In genomic region chr1:24558902-24559791, GRCh38 we compare ENCODE assay signal across 1 cellular context.
TF ChIP-seq lines count a peak whose summit lies in the region.

No MANE protein-coding gene starts in this region.

TF ChIP-seq in HepG2, 621 proteins besides CTCF, POLR2A, EP300 and RAD21 (continued from another document):
- TF ChIP-seq ZNF451 (CRISPR knock-in tag; IDR thresholded peaks at IDR 0.05): no peak
- no peak for TF ChIP-seq TFDP2 (CRISPR knock-in tag; IDR thresholded peaks at IDR 0.05)
- no peak for TF ChIP-seq ATAD3A (CRISPR knock-in tag; IDR thresholded peaks at IDR 0.05)
- TF ChIP-seq, protein P1, sequence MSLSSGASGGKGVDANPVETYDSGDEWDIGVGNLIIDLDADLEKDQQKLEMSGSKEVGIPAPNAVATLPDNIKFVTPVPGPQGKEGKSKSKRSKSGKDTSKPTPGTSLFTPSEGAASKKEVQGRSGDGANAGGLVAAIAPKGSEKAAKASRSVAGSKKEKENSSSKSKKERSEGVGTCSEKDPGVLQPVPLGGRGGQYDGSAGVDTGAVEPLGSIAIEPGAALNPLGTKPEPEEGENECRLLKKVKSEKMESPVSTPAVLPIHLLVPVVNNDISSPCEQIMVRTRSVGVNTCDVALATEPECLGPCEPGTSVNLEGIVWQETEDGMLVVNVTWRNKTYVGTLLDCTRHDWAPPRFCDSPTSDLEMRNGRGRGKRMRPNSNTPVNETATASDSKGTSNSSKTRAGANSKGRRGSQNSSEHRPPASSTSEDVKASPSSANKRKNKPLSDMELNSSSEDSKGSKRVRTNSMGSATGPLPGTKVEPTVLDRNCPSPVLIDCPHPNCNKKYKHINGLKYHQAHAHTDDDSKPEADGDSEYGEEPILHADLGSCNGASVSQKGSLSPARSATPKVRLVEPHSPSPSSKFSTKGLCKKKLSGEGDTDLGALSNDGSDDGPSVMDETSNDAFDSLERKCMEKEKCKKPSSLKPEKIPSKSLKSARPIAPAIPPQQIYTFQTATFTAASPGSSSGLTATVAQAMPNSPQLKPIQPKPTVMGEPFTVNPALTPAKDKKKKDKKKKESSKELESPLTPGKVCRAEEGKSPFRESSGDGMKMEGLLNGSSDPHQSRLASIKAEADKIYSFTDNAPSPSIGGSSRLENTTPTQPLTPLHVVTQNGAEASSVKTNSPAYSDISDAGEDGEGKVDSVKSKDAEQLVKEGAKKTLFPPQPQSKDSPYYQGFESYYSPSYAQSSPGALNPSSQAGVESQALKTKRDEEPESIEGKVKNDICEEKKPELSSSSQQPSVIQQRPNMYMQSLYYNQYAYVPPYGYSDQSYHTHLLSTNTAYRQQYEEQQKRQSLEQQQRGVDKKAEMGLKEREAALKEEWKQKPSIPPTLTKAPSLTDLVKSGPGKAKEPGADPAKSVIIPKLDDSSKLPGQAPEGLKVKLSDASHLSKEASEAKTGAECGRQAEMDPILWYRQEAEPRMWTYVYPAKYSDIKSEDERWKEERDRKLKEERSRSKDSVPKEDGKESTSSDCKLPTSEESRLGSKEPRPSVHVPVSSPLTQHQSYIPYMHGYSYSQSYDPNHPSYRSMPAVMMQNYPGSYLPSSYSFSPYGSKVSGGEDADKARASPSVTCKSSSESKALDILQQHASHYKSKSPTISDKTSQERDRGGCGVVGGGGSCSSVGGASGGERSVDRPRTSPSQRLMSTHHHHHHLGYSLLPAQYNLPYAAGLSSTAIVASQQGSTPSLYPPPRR (CRISPR knock-in tag; IDR thresholded peaks at IDR 0.05; ENCODE audit: borderline replicate concordance): peak; percentile 39; the same call in 1 of the 2 replicates
